In the genomic region with DNA sequence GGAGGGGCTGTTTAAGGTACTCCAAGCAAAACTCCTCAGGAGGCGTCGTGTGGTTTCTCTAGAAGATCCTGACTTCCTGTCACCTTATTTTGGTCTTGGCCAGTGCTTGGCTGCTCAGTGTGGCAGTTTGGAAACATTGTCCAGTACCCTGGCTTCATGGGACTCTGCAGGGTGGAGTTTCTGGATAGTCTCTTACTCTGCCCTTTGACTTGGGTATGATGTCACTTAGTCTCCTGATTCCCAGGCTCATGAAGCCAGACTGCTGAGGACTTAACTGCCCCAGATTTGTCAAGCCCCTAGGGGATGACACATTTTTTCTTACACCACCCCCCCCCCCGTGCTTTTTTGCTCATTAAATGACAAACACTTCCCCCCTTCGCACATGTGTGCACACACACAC, we compare ENCODE assay signal across 11 cellular contexts.
DNase-seq lines count a peak whose midpoint lies in the region; ATAC-seq and TF ChIP-seq lines count a peak whose summit lies in the region.
"Had no signal": no experiment of that assay in that cellular context is flagged by ENCODE, and none has a peak within 500 bp of the region (broad histone marks: within the 10 kb centered on the region; RNA-seq: fewer than 3 reads in every experiment).

No MANE protein-coding gene starts in this region.

- H3K4me1 ChIP-seq in DND-41 (ENCODE audit: insufficient read depth, low read length) (no peaks in the 10 kb centered on the region), heart right ventricle (peaks cover 0 to 46% (median 12%) of the 10 kb centered on the region in 9 donors), stomach (peaks cover 0 to 23% (median 12%) of the 10 kb centered on the region in 4 donors)

- H3K4me1 Mint-ChIP-seq in endothelial cell (ENCODE audit: unreplicated experiment), result no peaks in the 10 kb centered on the region

- no peak overlapping the region for H3K4me2 ChIP-seq in DND-41 (ENCODE audit: insufficient read depth, low read length)

- TF ChIP-seq POLR2A in stomach (IDR thresholded peaks at IDR 0.05), result no peak

- H3K79me2 ChIP-seq in DND-41 (ENCODE audit: insufficient read depth, low read length), result no peaks in the 10 kb centered on the region

- no peak overlapping the region for H3K4me3 Mint-ChIP-seq in endothelial cell (ENCODE audit: unreplicated experiment)
- H3K4me3 Mint-ChIP-seq: activated T-helper 1 cell treated with anti-CD3 and anti-CD28 coated beads, Interleukin-12 subunit alpha, Interleukin-12 subunit beta, Interleukin-2, Interleukin-4 antibody, amounts not matched to agents 30 ng/mL and 10 ng/mL and 1 ng/mL, durations not matched to agents 14 hours and 24 hours and 36 hours had no signal

- no peaks in the 10 kb centered on the region for H3K9me3 Mint-ChIP-seq in endothelial cell (ENCODE audit: unreplicated experiment)
- H3K9me3 Mint-ChIP-seq: activated T-helper 1 cell treated with anti-CD3 and anti-CD28 coated beads, Interleukin-12 subunit alpha, Interleukin-12 subunit beta, Interleukin-2, Interleukin-4 antibody, amounts not matched to agents 30 ng/mL and 10 ng/mL and 1 ng/mL, durations not matched to agents 14 hours and 24 hours and 36 hours had no signal

- TF ChIP-seq EP300 in stomach (IDR thresholded peaks at IDR 0.05), result no peak

- peaks cover 9% of the 10 kb centered on the region for H3K36me3 ChIP-seq in DND-41 (ENCODE audit: insufficient read depth, low read length)
- H3K36me3 ChIP-seq in heart right ventricle, result peaks cover 0 to 7% (median 0%) of the 10 kb centered on the region in 9 donors
- peaks cover 6 to 10% (median 8%) of the 10 kb centered on the region in 4 donors for H3K36me3 ChIP-seq in stomach

- peaks cover 5% of the 10 kb centered on the region for H3K27me3 Mint-ChIP-seq in endothelial cell (ENCODE audit: unreplicated experiment)

- intact Hi-C loops in heart right ventricle (cut with DNase I), result no loop called here
- intact Hi-C loops in stomach (cut with DNase I; ENCODE audit: low total_unique reads), result no loop called here

- peaks cover 2% of the 10 kb centered on the region for H3K36me3 Mint-ChIP-seq in endothelial cell (ENCODE audit: low read depth, unreplicated experiment)

- peak; percentile 21; the same call in 1 of the 3 replicates for ATAC-seq in DND-41 (ENCODE audit: insufficient read depth, low read depth)
- peak; percentile 76 to 88 (median 85) for ATAC-seq in heart right ventricle
- ATAC-seq: activated CD4-positive, CD25-positive, alpha-beta regulatory T cell treated with anti-CD3 and anti-CD28 coated beads, Interleukin-2, amount 50 U/mL, for 24 hours had no signal

- H4K20me1 ChIP-seq in DND-41 (ENCODE audit: insufficient read depth, low read length), result no peaks in the 10 kb centered on the region

- no peak overlapping the region for H3K9ac ChIP-seq in DND-41 (ENCODE audit: low read depth, low read length)

- DNase-seq in DND-41, result peak; percentile 6
- peak; percentile 69 for DNase-seq in SK-N-DZ (ENCODE audit: low spot score)
- peak in 1 of 2 donors; percentile 45 for DNase-seq in heart right ventricle
- DNase-seq in retina, result peak; percentile 51
- no peak for DNase-seq in endothelial cell (ENCODE audit: low spot score)
- DNase-seq in NCI-H2196 treated with DMSO at 0.1 percent for 48 hours (lab: John Stamatoyannopoulos, UW; ENCODE audit: unreplicated experiment), result no peak
- DNase-seq in SIG-M5 treated with dmso at 0.1 percent for 504 hours (lab: John Stamatoyannopoulos, UW; ENCODE audit: unreplicated experiment), result no peak
- DNase-seq in stomach, result no peak
- DNase-seq: MV-4-11 had no signal

- no peaks in the 10 kb centered on the region for H3K27me3 ChIP-seq in DND-41 (ENCODE audit: insufficient read depth, low read length, poor library complexity)
- H3K27me3 ChIP-seq in heart right ventricle, result no peaks in the 10 kb centered on the region
- no peaks in the 10 kb centered on the region for H3K27me3 ChIP-seq in stomach

- no peak overlapping the region for H2AFZ ChIP-seq in DND-41 (ENCODE audit: low read depth, low read length)

- H3K27ac Mint-ChIP-seq in endothelial cell (ENCODE audit: unreplicated experiment), result no peak overlapping the region
- H3K27ac Mint-ChIP-seq: activated T-helper 1 cell treated with anti-CD3 and anti-CD28 coated beads, Interleukin-12 subunit alpha, Interleukin-12 subunit beta, Interleukin-2, Interleukin-4 antibody, amounts not matched to agents 30 ng/mL and 10 ng/mL and 1 ng/mL, durations not matched to agents 14 hours and 24 hours and 36 hours had no signal

- H3K4me3 ChIP-seq in DND-41 (ENCODE audit: low read depth in 1 of 2, low read length in 2 of 2) (no peak overlapping the region), heart right ventricle (no peak overlapping the region), stomach (no peak overlapping the region)

- no peak overlapping the region for H3K27ac ChIP-seq in DND-41 (ENCODE audit: low read length)
- H3K27ac ChIP-seq in heart right ventricle, result peak overlapping the region in 8 of 10 donors; percentile 41 to 76 (median 68)
- peak overlapping the region in 2 of 5 donors; percentile 15 to 65 for H3K27ac ChIP-seq in stomach

- no peak for TF ChIP-seq CTCF in DND-41 (IDR thresholded peaks at IDR 0.05; ENCODE audit: borderline replicate concordance, extremely low read depth, low read length, poor library complexity, severe bottlenecking)
- TF ChIP-seq CTCF in heart right ventricle (IDR thresholded peaks at IDR 0.05), result no peak
- TF ChIP-seq CTCF in endothelial cell (IDR thresholded peaks at IDR 0.05; ENCODE audit: unreplicated experiment), result no peak
- TF ChIP-seq CTCF in stomach (IDR thresholded peaks at IDR 0.05), result no peak

- H3K9me3 ChIP-seq in DND-41 (ENCODE audit: insufficient read depth, low read length, severe bottlenecking) (no peaks in the 10 kb centered on the region), heart right ventricle (no peaks in the 10 kb centered on the region), stomach (no peaks in the 10 kb centered on the region)

- 28 to 35% methylated on average over 4 of the region's 4 CpGs for WGBS in heart right ventricle, 2 donors
- WGBS in stomach, 5 donors, result 59 to 79% (median 74%) methylated on average over 4 of the region's 4 CpGs

Comparison
In these comparisons a context has a peak if more than half of its experiments do, and no peak if none do; other contexts are left out.
1. DNase-seq: peak in DND-41 (single experiment), SK-N-DZ (single experiment) and retina (single experiment); none in endothelial cell (single experiment), NCI-H2196 treated with DMSO at 0.1 percent for 48 hours (single experiment), SIG-M5 treated with dmso at 0.1 percent for 504 hours (single experiment) and stomach (single experiment).